In genomic region chr22:24507742-24508141, GRCh38 we compare ENCODE assay signal across 1 cellular context.
A peak's percentile ranks its signal among the peaks of the same experiment; 100 is the strongest.
TF ChIP-seq lines count a peak whose summit lies in the region.

No MANE protein-coding gene starts in this region.

TF ChIP-seq in GM12878, 131 proteins besides CTCF, POLR2A, EP300 and RAD21:
- TF ChIP-seq POU2F2 (IDR thresholded peaks at IDR 0.05; ENCODE audit: borderline replicate concordance, low read depth, low read length) (peak; percentile 98), MAX (IDR thresholded peaks at IDR 0.05; ENCODE audit: low read depth, low read length) (0 out of 2 replicates have a peak, but pooled peaks have one; percentile 35), ZNF687 (IDR thresholded peaks at IDR 0.05) (peak; percentile 32; the same call in 1 of the 2 replicates), MEF2B (IDR thresholded peaks at IDR 0.05; ENCODE audit: partially characterized antibody, poor library complexity, severe bottlenecking) (peak; percentile 81), JUND (IDR thresholded peaks at IDR 0.05; ENCODE audit: low read depth, low read length) (no peak), BHLHE40 (IDR thresholded peaks at IDR 0.05; ENCODE audit: borderline replicate concordance in 1 of 2, low read depth in 2 of 2, low read length in 1 of 2) (peak in 1 of 2 experiments; percentile 70; a peak in 1 of 4 replicates), SMC3 (IDR thresholded peaks at IDR 0.05; ENCODE audit: borderline replicate concordance, low read length) (peak; percentile 15; the same call in 1 of the 2 replicates), SIN3A (IDR thresholded peaks at IDR 0.05; ENCODE audit: low read depth, low read length) (0 out of 2 replicates have a peak, but pooled peaks have one; percentile 13), YY1 (IDR thresholded peaks at IDR 0.05; ENCODE audit: low read depth, low read length) (0 out of 2 replicates have a peak, but pooled peaks have one; percentile 42), HSF1 (IDR thresholded peaks at IDR 0.05; ENCODE audit: low read depth, low read length) (no peak), ELK1 (IDR thresholded peaks at IDR 0.05; ENCODE audit: low read depth, low read length) (no peak)
TF ChIP-seq in GM12878: peak in this region for 8.
